9 cellular contexts compared by ENCODE assay signal in genomic region chr19:58571575-58571947, GRCh38. TPM values are rescaled to one million over a fixed set of nuclear protein-coding genes. Genes with fewer than 3 reads are reported as not detected.
A peak's percentile ranks its signal among the peaks of the same experiment; 100 is the strongest.
DNase-seq lines count a peak whose midpoint lies in the region; ATAC-seq and TF ChIP-seq lines count a peak whose summit lies in the region.
"Had no signal": no experiment of that assay in that cellular context is flagged by ENCODE, and none has a peak within 500 bp of the region (broad histone marks: within the 10 kb centered on the region; RNA-seq: fewer than 3 reads in every experiment).

No MANE protein-coding gene starts in this region.

- no peaks in the 10 kb centered on the region for H4K20me1 ChIP-seq in PC-9 (ENCODE audit: insufficient read depth)

- CTCF ChIA-PET in PC-9 (lab: Charles Lee): no interaction called here

- H3K9me3 ChIP-seq in Peyer's patch: no peaks in the 10 kb centered on the region
- no peaks in the 10 kb centered on the region for H3K9me3 ChIP-seq in PC-9 (ENCODE audit: insufficient read depth, low read depth)

- H2AFZ ChIP-seq in PC-9: no peak overlapping the region

- no peaks in the 10 kb centered on the region for H3K9me2 ChIP-seq in PC-9 (ENCODE audit: insufficient read depth)

- H3K27ac ChIP-seq in Peyer's patch: no peak overlapping the region
- H3K27ac ChIP-seq in caudate nucleus (ENCODE audit: low read depth, low read length): no peak overlapping the region
- H3K27ac ChIP-seq in PC-9: no peak overlapping the region

- H3K4me3 ChIP-seq in Peyer's patch (no peak overlapping the region), PC-9 (no peak overlapping the region), foreskin fibroblast (ENCODE audit: low read depth in 1 of 2, low read length in 2 of 2) (no peak overlapping the region)

- no peak for TF ChIP-seq CTCF in Peyer's patch (IDR thresholded peaks at IDR 0.05)
- no peak for TF ChIP-seq CTCF in glutamatergic neuron (IDR thresholded peaks at IDR 0.05; ENCODE audit: partially characterized antibody, unreplicated experiment)
- TF ChIP-seq CTCF in PC-9 (conservative IDR thresholded peaks at IDR 0.05): no peak
- TF ChIP-seq CTCF in foreskin fibroblast (IDR thresholded peaks at IDR 0.05; ENCODE audit: low read depth, low read length): no peak

- no TSS peak for BruUV-seq in PC-9 (replicated peaks; lab: Mats Ljungman, UMichigan)

- H3K4me2 ChIP-seq in PC-9: no peak overlapping the region

- H3K27me3 ChIP-seq in Peyer's patch: no peaks in the 10 kb centered on the region
- H3K27me3 ChIP-seq in PC-9 (ENCODE audit: insufficient read depth, low read depth): no peaks in the 10 kb centered on the region

- H3K36me3 Mint-ChIP-seq in glutamatergic neuron (ENCODE audit: unreplicated experiment): no peaks in the 10 kb centered on the region
- H3K36me3 Mint-ChIP-seq in stimulated activated memory B cell treated with anti-CD40 and anti-IgM and Interleukin-4, amounts not matched to agents 10 μg/mL and 1 μg/mL and 100 μg/mL, for 72 hours: peaks cover 33% of the 10 kb centered on the region

- H3K9me3 Mint-ChIP-seq in glutamatergic neuron (ENCODE audit: unreplicated experiment): peaks cover 22% of the 10 kb centered on the region
- H3K9me3 Mint-ChIP-seq in stimulated activated memory B cell treated with anti-CD40 and anti-IgM and Interleukin-4, amounts not matched to agents 10 μg/mL and 1 μg/mL and 100 μg/mL, for 72 hours: peaks cover 3% of the 10 kb centered on the region

- H3K79me2 ChIP-seq in PC-9 (ENCODE audit: low read depth): no peaks in the 10 kb centered on the region

- H3K4me1 ChIP-seq in Peyer's patch: peaks cover 0 to 12% (median 7%) of the 10 kb centered on the region in 4 donors
- no peaks in the 10 kb centered on the region for H3K4me1 ChIP-seq in PC-9 (replicated peaks; ENCODE audit: insufficient read depth)

- no peak for ATAC-seq in stimulated activated memory B cell treated with anti-CD40 and anti-IgM and Interleukin-4, amounts not matched to agents 10 μg/mL and 1 μg/mL and 100 μg/mL, for 72 hours

- intact Hi-C loops in PC-9 (cut with micrococcal nuclease; ENCODE audit: unreplicated experiment): no loop called here

- H3K4me1 Mint-ChIP-seq in glutamatergic neuron (ENCODE audit: low read depth, unreplicated experiment): peaks cover 9% of the 10 kb centered on the region
- peaks cover 47% of the 10 kb centered on the region for H3K4me1 Mint-ChIP-seq in stimulated activated memory B cell treated with anti-CD40 and anti-IgM and Interleukin-4, amounts not matched to agents 10 μg/mL and 1 μg/mL and 100 μg/mL, for 72 hours

- no peaks in the 10 kb centered on the region for H3F3A ChIP-seq in PC-9 (ENCODE audit: insufficient read depth, low read depth)

- POLR2A ChIA-PET in PC-9 (lab: Charles Lee; ENCODE audit: unreplicated experiment): no interaction called here

- peak overlapping the region; percentile 25 for H3K27ac Mint-ChIP-seq in glutamatergic neuron (ENCODE audit: unreplicated experiment)
- H3K27ac Mint-ChIP-seq in stimulated activated memory B cell treated with anti-CD40 and anti-IgM and Interleukin-4, amounts not matched to agents 10 μg/mL and 1 μg/mL and 100 μg/mL, for 72 hours: no peak overlapping the region

- peaks cover 13% of the 10 kb centered on the region for H3K27me3 Mint-ChIP-seq in glutamatergic neuron (ENCODE audit: unreplicated experiment)
- H3K27me3 Mint-ChIP-seq in stimulated activated memory B cell treated with anti-CD40 and anti-IgM and Interleukin-4, amounts not matched to agents 10 μg/mL and 1 μg/mL and 100 μg/mL, for 72 hours: no peaks in the 10 kb centered on the region

- H3K4me3 Mint-ChIP-seq in glutamatergic neuron (ENCODE audit: unreplicated experiment): peak overlapping the region; percentile 98
- peak overlapping the region; percentile 91 for H3K4me3 Mint-ChIP-seq in stimulated activated memory B cell treated with anti-CD40 and anti-IgM and Interleukin-4, amounts not matched to agents 10 μg/mL and 1 μg/mL and 100 μg/mL, for 72 hours

- peak; percentile 46 for DNase-seq in activated CD8-positive, alpha-beta memory T cell treated with anti-CD3 and anti-CD28 coated beads for 24 hours
- DNase-seq in activated CD8-positive, alpha-beta memory T cell treated with anti-CD3 and anti-CD28 coated beads, Interleukin-2, amount 50 U/mL, for 48 hours: no peak
- DNase-seq in Peyer's patch: peak; percentile 16 to 41 (median 36)
- no peak for DNase-seq in glutamatergic neuron
- DNase-seq in caudate nucleus (lab: John Stamatoyannopoulos, UW): no peak
- DNase-seq in PC-9: no peak
- DNase-seq in foreskin fibroblast: no peak
- DNase-seq: NCI-H345 had no signal

- peaks cover 0 to 23% (median 0%) of the 10 kb centered on the region in 3 donors for H3K36me3 ChIP-seq in Peyer's patch
- no peaks in the 10 kb centered on the region for H3K36me3 ChIP-seq in PC-9 (ENCODE audit: low read depth)

- TF ChIP-seq POLR2A in Peyer's patch (IDR thresholded peaks at IDR 0.05): no peak

RNA-seq across cellular contexts. Expression of gene MZF1, which starts 1.6 kb away (rescaled TPM):
- total RNA-seq in Peyer's patch (100 to 1,000 TPM in 1 of 4 donors, 10 to 100 TPM in 3; 60.9 to 123 (median 82.3) TPM), glutamatergic neuron (ENCODE audit: unreplicated experiment) (27.3 TPM), PC-9 (2021) (not detected in 2 replicates)

RNA-seq across cellular contexts. Expression of gene UBE2M, which starts 13.2 kb away (rescaled TPM):
- total RNA-seq in Peyer's patch (10 to 100 TPM; 10.2 to 37.1 (median 18.5) TPM), glutamatergic neuron (ENCODE audit: unreplicated experiment) (118 TPM), PC-9 (2021) (not detected in 2 replicates)

RNA-seq across cellular contexts. Expression of gene CHMP2A, which starts 16.7 kb away (rescaled TPM):
- total RNA-seq in Peyer's patch (100 to 1,000 TPM in 2 of 4 donors, 10 to 100 TPM in 2; 79.2 to 115 (median 101) TPM), glutamatergic neuron (ENCODE audit: unreplicated experiment) (108 TPM), PC-9 (2021) (149 and 186 TPM in 2 replicates)

RNA-seq across cellular contexts. Expression of gene TRIM28, which starts 27.7 kb away (rescaled TPM):
- total RNA-seq in Peyer's patch (100 to 1,000 TPM; 164 to 281 (median 196) TPM), glutamatergic neuron (ENCODE audit: unreplicated experiment) (361 TPM), PC-9 (2021) (311 and 322 TPM in 2 replicates)

RNA-seq across cellular contexts. Expression of gene ZBTB45, which starts 52.0 kb away (rescaled TPM):
- total RNA-seq in Peyer's patch: 10 to 100 TPM in 3 of 4 donors, 1 to 10 TPM in 1; 7.4 to 21.6 (median 14.3) TPM
- total RNA-seq in glutamatergic neuron (ENCODE audit: unreplicated experiment): 27.2 TPM
- total RNA-seq in PC-9 (2021): 8.1 and 8.9 TPM in 2 replicates

Comparison
In these comparisons a context has a peak if more than half of its experiments do, and no peak if none do; other contexts are left out.
1. DNase-seq: peak in activated CD8-positive, alpha-beta memory T cell treated with anti-CD3 and anti-CD28 coated beads for 24 hours (single experiment) and Peyer's patch (3 of 3); none in activated CD8-positive, alpha-beta memory T cell treated with anti-CD3 and anti-CD28 coated beads, Interleukin-2, amount 50 U/mL, for 48 hours (single experiment), glutamatergic neuron (single experiment), caudate nucleus (0 of 61), PC-9 (0 of 2) and foreskin fibroblast (0 of 2).
2. RNA of gene MZF1, which starts 1.6 kb away (total RNA-seq): 60.9 to 123 TPM in Peyer's patch and 27.3 TPM in glutamatergic neuron (single experiment); not detected in PC-9; every median in the first group is over 10 times any median in the second.
3. RNA of gene UBE2M, which starts 13.2 kb away (total RNA-seq): 118 TPM in glutamatergic neuron (single experiment) and 10.2 to 37.1 TPM in Peyer's patch; not detected in PC-9; every median in the first group is over 10 times any median in the second.